27 cellular contexts compared by ENCODE assay signal in the genomic region with DNA sequence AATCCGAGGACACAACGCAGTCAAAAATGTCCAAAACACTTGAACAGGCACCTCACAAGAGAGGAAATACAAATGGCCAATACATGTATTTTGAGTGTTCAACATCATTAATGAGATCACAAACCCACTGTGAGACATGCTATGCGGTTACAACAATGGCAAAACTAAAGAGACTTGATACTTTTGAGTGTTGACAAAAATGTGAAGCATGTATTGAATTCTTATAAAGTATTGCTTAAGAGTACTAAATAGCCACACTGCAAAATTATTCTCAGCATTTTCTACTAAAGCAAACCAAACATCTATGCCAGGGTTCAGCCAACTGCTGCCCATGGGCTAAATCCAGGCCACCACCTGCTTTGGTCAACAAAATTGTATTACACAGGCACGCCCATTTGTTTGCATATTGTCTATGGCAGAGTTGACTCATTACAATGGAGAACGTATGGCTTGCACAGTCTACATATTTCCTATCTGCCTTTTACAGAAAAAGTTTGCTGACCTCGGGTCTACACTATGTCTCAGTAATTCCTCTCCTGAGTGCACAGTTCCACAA.
"Had no signal": no experiment of that assay in that cellular context is flagged by ENCODE, and none has a peak within 500 bp of the region (broad histone marks: within the 10 kb centered on the region; RNA-seq: fewer than 3 reads in every experiment).

No MANE protein-coding gene starts in this region.

- H3K27me3 ChIP-seq: ascending aorta, body of pancreas, Peyer's patch had no signal

- H3K4me1 Mint-ChIP-seq: activated naive CD8-positive, alpha-beta T cell treated with anti-CD3 and anti-CD28 coated beads, Interleukin-2, amount 50 U/mL, for 24 hours; central memory CD8-positive, alpha-beta T cell; T-helper 17 cell; WTC11 had no signal

- H3K4me3 Mint-ChIP-seq: activated naive CD8-positive, alpha-beta T cell treated with anti-CD3 and anti-CD28 coated beads, Interleukin-2, amount 50 U/mL, for 24 hours; activated T-cell treated with anti-CD3 and anti-CD28 coated beads, Interleukin-2, amount 50 U/mL, for 4 hours; central memory CD8-positive, alpha-beta T cell; T-helper 17 cell; WTC11 had no signal

- H3K4me3 ChIP-seq: ascending aorta, body of pancreas, Peyer's patch had no signal

- H3K27me3 Mint-ChIP-seq: activated naive CD8-positive, alpha-beta T cell treated with anti-CD3 and anti-CD28 coated beads, Interleukin-2, amount 50 U/mL, for 24 hours; central memory CD8-positive, alpha-beta T cell; T-helper 17 cell had no signal

- H3K9me3 ChIP-seq: body of pancreas, Peyer's patch had no signal

- H3K4me1 ChIP-seq: ascending aorta, body of pancreas, Peyer's patch had no signal

- DNase-seq: activated CD4-positive, alpha-beta T cell treated with anti-CD3 and anti-CD28 coated beads for 48 hours; activated CD4-positive, alpha-beta T cell treated with anti-CD3 and anti-CD28 coated beads, Interleukin-2, amount 50 U/mL, for 48 hours; activated CD4-positive, CD25-positive, alpha-beta regulatory T cell treated with anti-CD3 and anti-CD28 coated beads, Interleukin-2, amount 50 U/mL, for 72 hours; activated CD8-positive, alpha-beta memory T cell treated with anti-CD3 and anti-CD28 coated beads for 24 hours; activated effector memory CD4-positive, alpha-beta T cell treated with anti-CD3 and anti-CD28 coated beads, Interleukin-2, amount 50 U/mL, for 16 hours; activated naive CD4-positive, alpha-beta T cell treated with Interleukin-2 at 50 U/mL for 16 hours; activated naive CD8-positive, alpha-beta T cell treated with anti-CD3 and anti-CD28 coated beads, Interleukin-2, amount 50 U/mL, for 24 hours; activated T-cell treated with anti-CD3 and anti-CD28 coated beads, Interleukin-2, amount 50 U/mL, for 4 hours; amniotic stem cell; body of pancreas; Karpas-422; NCI-H1048; NCI-H146; NCI-H187 treated with DMSO at 0.1 percent for 48 hours; NCI-H2081 treated with DMSO at 0.1 percent for 48 hours; NCI-H446; NCI-H524; NCI-H82; Peyer's patch; Right ventricle myocardium superior; T-helper 17 cell; T-helper 9 cell had no signal

- ATAC-seq: activated naive CD4-positive, alpha-beta T cell treated with anti-CD3 and anti-CD28 coated beads, Interleukin-2, amount 50 U/mL, for 72 hours; activated naive CD8-positive, alpha-beta T cell treated with anti-CD3 and anti-CD28 coated beads, Interleukin-2, amount 50 U/mL, for 24 hours; activated T-cell treated with anti-CD3 and anti-CD28 coated beads, Interleukin-2, amount 50 U/mL, for 4 hours; body of pancreas; T-helper 17 cell; WTC11 had no signal

- H3K27ac ChIP-seq: ascending aorta, body of pancreas, Peyer's patch, RWPE1 had no signal

- H3K27ac Mint-ChIP-seq: activated naive CD4-positive, alpha-beta T cell treated with anti-CD3 and anti-CD28 coated beads, Interleukin-2, amount 50 U/mL, for 72 hours; activated naive CD8-positive, alpha-beta T cell treated with anti-CD3 and anti-CD28 coated beads, Interleukin-2, amount 50 U/mL, for 24 hours; T-helper 17 cell; WTC11 had no signal
